ENCODE assay signal across 28 cellular contexts in the genomic region with DNA sequence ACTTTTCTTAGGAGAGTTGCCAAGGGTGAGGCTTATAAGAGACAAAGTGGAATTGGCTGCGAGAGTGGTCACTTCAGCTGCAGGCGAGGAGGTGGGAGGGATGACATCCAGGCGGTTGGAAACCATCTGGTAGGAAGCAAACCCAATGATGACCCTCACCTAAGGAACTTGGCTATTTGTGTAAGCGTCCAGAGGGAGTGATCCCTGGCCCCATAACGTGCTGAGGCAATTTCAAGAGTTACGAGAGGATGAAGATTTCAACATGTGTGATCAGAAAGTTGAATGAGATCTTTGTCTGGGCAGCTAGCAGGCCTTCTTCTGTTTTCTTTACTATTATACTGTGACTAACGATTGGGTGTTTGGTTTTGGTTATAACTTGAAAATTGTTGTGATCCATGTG.
DNase-seq lines count a peak whose midpoint lies in the region; ATAC-seq and TF ChIP-seq lines count a peak whose summit lies in the region.
"Had no signal": no experiment of that assay in that cellular context is flagged by ENCODE, and none has a peak within 500 bp of the region (broad histone marks: within the 10 kb centered on the region; RNA-seq: fewer than 3 reads in every experiment).

No MANE protein-coding gene starts in this region.

- no peaks in the 10 kb centered on the region for H3K4me1 ChIP-seq in uterus
- H3K4me1 ChIP-seq: esophagus squamous epithelium, spleen, upper lobe of left lung had no signal

- peak overlapping the region in 1 of 2 donors; percentile 42 for H3K27ac ChIP-seq in uterus
- H3K27ac ChIP-seq: coronary artery, spleen, upper lobe of left lung had no signal

- H3K9me3 Mint-ChIP-seq in nephron = peaks cover 4% of the 10 kb centered on the region
- H3K9me3 Mint-ChIP-seq: activated naive CD4-positive, alpha-beta T cell treated with anti-CD3 and anti-CD28 coated beads, Interleukin-2, amount 10 ng/mL, durations not matched to agents 7 days and 5 days; H9 had no signal

- H3K4me3 ChIP-seq in epithelial cell of esophagus (ENCODE audit: low read length) (no peak overlapping the region), fibroblast of villous mesenchyme (ENCODE audit: low read depth, low read length) (no peak overlapping the region), uterus (no peak overlapping the region)
- H3K4me3 ChIP-seq: coronary artery, esophagus squamous epithelium, spleen, upper lobe of left lung had no signal

- no peaks in the 10 kb centered on the region for H3K36me3 ChIP-seq in uterus
- H3K36me3 ChIP-seq: esophagus squamous epithelium, spleen, upper lobe of left lung had no signal

- DNase-seq in epithelial cell of esophagus (ENCODE audit: low read depth) (peak; percentile 59), fibroblast of villous mesenchyme (ENCODE audit: low read depth) (peak; percentile 22), uterus (peak; percentile 38 to 56), NCI-H1092 treated with DMSO at 0.1 percent for 48 hours (lab: John Stamatoyannopoulos, UW) (no peak)
- no peak for DNase-seq in stimulated activated CD4-positive, alpha-beta T cell treated with anti-CD3 and anti-CD28 coated beads, Interleukin-1b, Interleukin-23, amount 100 ng/mL, for 48 hours
- DNase-seq: activated B cell treated with CpG ODN at 0.5 μM for 24 hours; activated CD8-positive, alpha-beta memory T cell treated with anti-CD3 and anti-CD28 coated beads, Interleukin-2, amount 10 ng/mL, durations not matched to agents 7 days and 5 days; activated naive CD4-positive, alpha-beta T cell treated with anti-CD3 and anti-CD28 coated beads, Interleukin-2, amount 10 ng/mL, durations not matched to agents 7 days and 5 days; amniotic stem cell; Calu3; endodermal cell; esophagus squamous epithelium; H9; left colon; naive B cell; NCI-H1048; NCI-H187; NCI-H524 treated with DMSO at 0.1 percent for 48 hours; occipital lobe; spleen; stimulated activated CD4-positive, alpha-beta T cell treated with anti-CD3 and anti-CD28 coated beads, Interleukin-4, amount 100 ng/mL, for 1 hour; substantia nigra; upper lobe of left lung had no signal

- H3K36me3 Mint-ChIP-seq in nephron (ENCODE audit: low read depth) = no peaks in the 10 kb centered on the region
- H3K36me3 Mint-ChIP-seq: activated CD8-positive, alpha-beta memory T cell treated with anti-CD3 and anti-CD28 coated beads, Interleukin-2, amount 10 ng/mL, durations not matched to agents 7 days and 5 days; activated naive CD4-positive, alpha-beta T cell treated with anti-CD3 and anti-CD28 coated beads, Interleukin-2, amount 10 ng/mL, durations not matched to agents 7 days and 5 days; CD14-positive monocyte; IgD-negative memory B cell; naive B cell had no signal

- no peaks in the 10 kb centered on the region for H3K27me3 ChIP-seq in uterus
- H3K27me3 ChIP-seq: esophagus squamous epithelium, upper lobe of left lung had no signal

- H3K9me3 ChIP-seq in uterus = no peaks in the 10 kb centered on the region

- peak overlapping the region in 2 of 3 experiments; percentile 31 to 35 for H3K4me3 Mint-ChIP-seq in nephron
- H3K4me3 Mint-ChIP-seq: activated B cell treated with CpG ODN at 0.5 μM for 24 hours; activated CD8-positive, alpha-beta memory T cell treated with anti-CD3 and anti-CD28 coated beads, Interleukin-2, amount 10 ng/mL, durations not matched to agents 7 days and 5 days; activated naive CD4-positive, alpha-beta T cell treated with anti-CD3 and anti-CD28 coated beads, Interleukin-2, amount 10 ng/mL, durations not matched to agents 7 days and 5 days; CD14-positive monocyte; endodermal cell; H9; IgD-negative memory B cell; naive B cell had no signal

- no peak for ATAC-seq in GM19467 (IDR thresholded peaks at IDR 0.05; ENCODE audit: unreplicated experiment)
- ATAC-seq: activated CD8-positive, alpha-beta memory T cell treated with anti-CD3 and anti-CD28 coated beads, Interleukin-2, amount 10 ng/mL, durations not matched to agents 7 days and 5 days; left colon had no signal

- TF ChIP-seq CTCF in epithelial cell of esophagus (IDR thresholded peaks at IDR 0.05; ENCODE audit: insufficient read depth, low read depth, low read length, missing control alignments) = no peak
- TF ChIP-seq CTCF in fibroblast of villous mesenchyme (IDR thresholded peaks at IDR 0.05; ENCODE audit: insufficient read depth, low read depth, low read length) = no peak
- no peak for TF ChIP-seq CTCF in nephron (IDR thresholded peaks at IDR 0.05; ENCODE audit: unreplicated experiment in 3 of 3)
- no peak for TF ChIP-seq CTCF in uterus (IDR thresholded peaks at IDR 0.05)

- peak overlapping the region; percentile 52 to 86 (median 76) for H3K27ac Mint-ChIP-seq in nephron
- H3K27ac Mint-ChIP-seq: activated B cell treated with CpG ODN at 0.5 μM for 24 hours; activated CD8-positive, alpha-beta memory T cell treated with anti-CD3 and anti-CD28 coated beads, Interleukin-2, amount 10 ng/mL, durations not matched to agents 7 days and 5 days; activated naive CD4-positive, alpha-beta T cell treated with anti-CD3 and anti-CD28 coated beads, Interleukin-2, amount 10 ng/mL, durations not matched to agents 7 days and 5 days; CD14-positive monocyte; endodermal cell; H9; IgD-negative memory B cell had no signal

- intact Hi-C loops in uterus (cut with DNase I; ENCODE audit: low total_unique reads) = no loop called here

- peaks cover 13% of the 10 kb centered on the region for H3K4me1 Mint-ChIP-seq in nephron
- H3K4me1 Mint-ChIP-seq: activated B cell treated with CpG ODN at 0.5 μM for 24 hours; activated CD8-positive, alpha-beta memory T cell treated with anti-CD3 and anti-CD28 coated beads, Interleukin-2, amount 10 ng/mL, durations not matched to agents 7 days and 5 days; activated naive CD4-positive, alpha-beta T cell treated with anti-CD3 and anti-CD28 coated beads, Interleukin-2, amount 10 ng/mL, durations not matched to agents 7 days and 5 days; CD14-positive monocyte; IgD-negative memory B cell; naive B cell had no signal

- no peak for TF ChIP-seq POLR2A in uterus (IDR thresholded peaks at IDR 0.05)

- no peaks in the 10 kb centered on the region for H3K27me3 Mint-ChIP-seq in nephron (ENCODE audit: low read depth)
- H3K27me3 Mint-ChIP-seq: activated CD8-positive, alpha-beta memory T cell treated with anti-CD3 and anti-CD28 coated beads, Interleukin-2, amount 10 ng/mL, durations not matched to agents 7 days and 5 days; activated naive CD4-positive, alpha-beta T cell treated with anti-CD3 and anti-CD28 coated beads, Interleukin-2, amount 10 ng/mL, durations not matched to agents 7 days and 5 days had no signal

Comparison
In these comparisons a context has a peak if more than half of its experiments do, and no peak if none do; other contexts are left out.
1. DNase-seq: peak in epithelial cell of esophagus (single experiment), fibroblast of villous mesenchyme (single experiment) and uterus (2 of 2); none in stimulated activated CD4-positive, alpha-beta T cell treated with anti-CD3 and anti-CD28 coated beads, Interleukin-1b, Interleukin-23, amount 100 ng/mL, for 48 hours (single experiment) and NCI-H1092 treated with DMSO at 0.1 percent for 48 hours (single experiment).